ENCODE assay signal across 9 cellular contexts in genomic region chr12:49808686-49809368, GRCh38. TPM values are rescaled to one million over a fixed set of nuclear protein-coding genes. Genes with fewer than 3 reads are reported as not detected.
DNase-seq lines count a peak whose midpoint lies in the region; ATAC-seq and TF ChIP-seq lines count a peak whose summit lies in the region.
"Had no signal": no experiment of that assay in that cellular context is flagged by ENCODE, and none has a peak within 500 bp of the region (broad histone marks: within the 10 kb centered on the region; RNA-seq: fewer than 3 reads in every experiment).

No MANE protein-coding gene starts in this region.

- no peak overlapping the region for H4K5ac ChIP-seq in mesendoderm (ENCODE audit: low read length)

- 52% methylated on average over 14 of the region's 14 CpGs for WGBS in HUES64
- 55% methylated on average over 9 of the region's 14 CpGs for WGBS in esophagus muscularis mucosa
- whole genome bisulfite sequencing in mesendoderm (ENCODE audit: extremely low coverage, insufficient coverage, low lambda C conversion rate), result no CpG with 5 or more reads among the region's 14 CpGs

- H3K4me1 ChIP-seq in HUES64 (ENCODE audit: insufficient read depth, low read length) (peaks cover 32% of the 10 kb centered on the region), esophagus muscularis mucosa (peaks cover 29 to 51% (median 46%) of the 10 kb centered on the region in 4 donors), mesendoderm (ENCODE audit: control insufficient read depth, low read depth, low read length) (peaks cover 13% of the 10 kb centered on the region), skeletal muscle tissue (ENCODE audit: control insufficient read depth in 3 of 3, insufficient read depth in 3 of 3, low read length in 3 of 3) (peaks cover 26 to 34% (median 32%) of the 10 kb centered on the region in 3 donors)

- H3K4me1 Mint-ChIP-seq in activated naive CD8-positive, alpha-beta T cell treated with anti-CD3 and anti-CD28 coated beads, Interleukin-2, amount 50 U/mL, for 24 hours, result peaks cover 11% of the 10 kb centered on the region

- DNase-seq in esophagus muscularis mucosa (ENCODE audit: extremely low spot score) (no peak), mesendoderm (peak; percentile 69), SHP77 (lab: John Stamatoyannopoulos, UW) (no peak)
- no peak for DNase-seq in activated naive CD8-positive, alpha-beta T cell treated with anti-CD3 and anti-CD28 coated beads, Interleukin-2, amount 50 U/mL, for 24 hours
- DNase-seq: NCI-H2029 had no signal

- ATAC-seq in HG02763 (IDR thresholded peaks at IDR 0.05; ENCODE audit: unreplicated experiment) (no peak), HG03095 (IDR thresholded peaks at IDR 0.05; ENCODE audit: unreplicated experiment) (no peak)
- no peak for ATAC-seq in activated naive CD8-positive, alpha-beta T cell treated with anti-CD3 and anti-CD28 coated beads, Interleukin-2, amount 50 U/mL, for 24 hours

- peak overlapping the region; percentile 45 for H3K56ac ChIP-seq in mesendoderm (ENCODE audit: low read length)

- intact Hi-C loops in esophagus muscularis mucosa (cut with DNase I), result no loop called here

- peak overlapping the region; percentile 78 for H3K27ac ChIP-seq in HUES64 (ENCODE audit: low read depth, low read length)
- H3K27ac ChIP-seq in esophagus muscularis mucosa (replicated peaks in 1 of 4), result peak overlapping the region; percentile 68 to 85 (median 78)
- H3K27ac ChIP-seq in mesendoderm (ENCODE audit: low read depth, low read length), result peak overlapping the region; percentile 82
- H3K27ac ChIP-seq in skeletal muscle tissue (ENCODE audit: low read depth, low read length), result peak overlapping the region; percentile 83

- no peak overlapping the region for H3K27ac Mint-ChIP-seq in activated naive CD8-positive, alpha-beta T cell treated with anti-CD3 and anti-CD28 coated beads, Interleukin-2, amount 50 U/mL, for 24 hours

- H3K36me3 Mint-ChIP-seq in activated naive CD8-positive, alpha-beta T cell treated with anti-CD3 and anti-CD28 coated beads, Interleukin-2, amount 50 U/mL, for 24 hours (ENCODE audit: low read depth), result no peaks in the 10 kb centered on the region

- no peak overlapping the region for H2BK5ac ChIP-seq in mesendoderm (ENCODE audit: low read length)

- no peak overlapping the region for H3K4me3 Mint-ChIP-seq in activated naive CD8-positive, alpha-beta T cell treated with anti-CD3 and anti-CD28 coated beads, Interleukin-2, amount 50 U/mL, for 24 hours

- no peak overlapping the region for H2BK15ac ChIP-seq in mesendoderm (replicated peaks; ENCODE audit: low read depth)

- no peak overlapping the region for H3K4me2 ChIP-seq in mesendoderm (ENCODE audit: low read length)

- no peak overlapping the region for H3K18ac ChIP-seq in mesendoderm (ENCODE audit: low read length)

- H2BK120ac ChIP-seq in mesendoderm (ENCODE audit: low read depth, low read length), result no peak overlapping the region

- H3K79me2 ChIP-seq in mesendoderm (ENCODE audit: control insufficient read depth, insufficient read depth, low read length), result peaks cover 1% of the 10 kb centered on the region

- no peak for TF ChIP-seq CTCF in esophagus muscularis mucosa (IDR thresholded peaks at IDR 0.05)

- H3K4ac ChIP-seq in mesendoderm (ENCODE audit: low read depth, low read length), result no peak overlapping the region

- H3K36me3 ChIP-seq in HUES64 (ENCODE audit: insufficient read depth, low read length), result peaks cover 20% of the 10 kb centered on the region
- peaks cover 12 to 37% (median 26%) of the 10 kb centered on the region in 4 donors for H3K36me3 ChIP-seq in esophagus muscularis mucosa
- H3K36me3 ChIP-seq in mesendoderm (ENCODE audit: control insufficient read depth, insufficient read depth, low read length), result no peaks in the 10 kb centered on the region
- peaks cover 17 to 19% (median 19%) of the 10 kb centered on the region in 3 donors for H3K36me3 ChIP-seq in skeletal muscle tissue (ENCODE audit: control insufficient read depth in 3 of 3, insufficient read depth in 3 of 3, low read length in 3 of 3)

- H3K23ac ChIP-seq in mesendoderm (ENCODE audit: low read length), result no peak overlapping the region

- TF ChIP-seq EP300 in esophagus muscularis mucosa (IDR thresholded peaks at IDR 0.05), result no peak

- no peaks in the 10 kb centered on the region for H3K9me3 Mint-ChIP-seq in activated naive CD8-positive, alpha-beta T cell treated with anti-CD3 and anti-CD28 coated beads, Interleukin-2, amount 50 U/mL, for 24 hours

- H3K9ac ChIP-seq in HUES64 (ENCODE audit: low read depth, low read length) (peak overlapping the region; percentile 61), mesendoderm (ENCODE audit: low read length) (peak overlapping the region; percentile 4), skeletal muscle tissue (ENCODE audit: low read depth in 1 of 3, low read length in 3 of 3) (peak overlapping the region; percentile 56 to 66 (median 57))

- no peak for TF ChIP-seq POLR2A in esophagus muscularis mucosa (IDR thresholded peaks at IDR 0.05; ENCODE audit: low read depth)

- H3K4me3 ChIP-seq in HUES64 (ENCODE audit: low read length) (no peak overlapping the region), esophagus muscularis mucosa (peak overlapping the region; percentile 5 to 31 (median 18)), mesendoderm (ENCODE audit: low read length) (no peak overlapping the region), skeletal muscle tissue (ENCODE audit: low read length in 3 of 3) (peak overlapping the region in 2 of 3 donors; percentile 14 to 45)

- no peaks in the 10 kb centered on the region for H3K27me3 Mint-ChIP-seq in activated naive CD8-positive, alpha-beta T cell treated with anti-CD3 and anti-CD28 coated beads, Interleukin-2, amount 50 U/mL, for 24 hours

- no peaks in the 10 kb centered on the region for H3K9me3 ChIP-seq in HUES64 (ENCODE audit: insufficient read depth, low read depth, low read length)
- no peaks in the 10 kb centered on the region for H3K9me3 ChIP-seq in esophagus muscularis mucosa
- no peaks in the 10 kb centered on the region for H3K9me3 ChIP-seq in skeletal muscle tissue (ENCODE audit: control insufficient read depth in 3 of 3, low read length in 3 of 3)

- H3K79me1 ChIP-seq in mesendoderm (ENCODE audit: low read length), result peaks cover 6% of the 10 kb centered on the region

- H4K8ac ChIP-seq in mesendoderm (ENCODE audit: low read depth, low read length), result no peak overlapping the region

- H3K27me3 ChIP-seq in HUES64 (ENCODE audit: insufficient read depth, low read length) (no peaks in the 10 kb centered on the region), esophagus muscularis mucosa (no peaks in the 10 kb centered on the region), mesendoderm (ENCODE audit: insufficient read depth, low read length, poor library complexity) (no peaks in the 10 kb centered on the region), skeletal muscle tissue (ENCODE audit: control insufficient read depth in 3 of 3, insufficient read depth in 3 of 3, low read length in 3 of 3) (no peaks in the 10 kb centered on the region)

- H2AK5ac ChIP-seq in mesendoderm (ENCODE audit: low read length), result no peak overlapping the region

RNA-seq across cellular contexts. Expression of gene NCKAP5L, which starts 19.4 kb away (rescaled TPM):
- polyA plus RNA-seq in HUES64 (2013, experiment 1 of 2), result 17.9 TPM
- 19.1 TPM for polyA plus RNA-seq in HUES64 (2013, experiment 2 of 2)
- total RNA-seq in esophagus muscularis mucosa (10 to 100 TPM; 15.0 to 30.5 (median 23.0) TPM), skeletal muscle tissue (19.3 TPM)
- 11.3 TPM for polyA plus RNA-seq in mesendoderm (2013, experiment 1 of 2)
- polyA plus RNA-seq in mesendoderm (2013, experiment 2 of 2), result 11.2 TPM

RNA-seq across cellular contexts. Expression of gene BCDIN3D, which starts 34.1 kb away (rescaled TPM):
- polyA plus RNA-seq in HUES64 (2013, experiment 1 of 2), result 2.4 TPM
- 1.8 TPM for polyA plus RNA-seq in HUES64 (2013, experiment 2 of 2)
- total RNA-seq in esophagus muscularis mucosa (1 to 10 TPM; 2.2 to 6.2 (median 5.5) TPM), skeletal muscle tissue (6.8 TPM)
- 1.7 TPM for polyA plus RNA-seq in mesendoderm (2013, experiment 1 of 2)
- polyA plus RNA-seq in mesendoderm (2013, experiment 2 of 2), result 1.5 TPM

Comparison
In these comparisons a context has a peak if more than half of its experiments do, and no peak if none do; other contexts are left out.
1. H3K4me3 ChIP-seq: peak in esophagus muscularis mucosa (4 of 4) and skeletal muscle tissue (2 of 3); none in HUES64 (single experiment) and mesendoderm (single experiment).
2. H3K9ac ChIP-seq: peak in every context shown above with its lines; median percentile 61 in HUES64; 57 in skeletal muscle tissue; 4 in mesendoderm.
3. Peak in every context shown above with its lines, with median percentiles within 50 percentile points of each other: H3K27ac ChIP-seq.